ENCODE assay signal across 1 cellular context in genomic region chr2:33599175-33599942, GRCh38.
TF ChIP-seq lines count a peak whose summit lies in the region.

Gene FAM98A, minus strand, starts transcription at chr2:33599299. Its CDS starts 78 bp downstream, at chr2:33599221.

TF ChIP-seq in HepG2, 621 proteins besides CTCF, POLR2A, EP300 and RAD21 (continued from another document and continues in another):
- no peak for TF ChIP-seq PTBP1 (IDR thresholded peaks at IDR 0.05; ENCODE audit: low read depth, low read length, poor library complexity, severe bottlenecking)
- 0 out of 2 replicates have a peak, but pooled peaks have one; percentile 30 for TF ChIP-seq ZNF256 (CRISPR knock-in tag; conservative IDR thresholded peaks at IDR 0.05)
- TF ChIP-seq, protein P1, sequence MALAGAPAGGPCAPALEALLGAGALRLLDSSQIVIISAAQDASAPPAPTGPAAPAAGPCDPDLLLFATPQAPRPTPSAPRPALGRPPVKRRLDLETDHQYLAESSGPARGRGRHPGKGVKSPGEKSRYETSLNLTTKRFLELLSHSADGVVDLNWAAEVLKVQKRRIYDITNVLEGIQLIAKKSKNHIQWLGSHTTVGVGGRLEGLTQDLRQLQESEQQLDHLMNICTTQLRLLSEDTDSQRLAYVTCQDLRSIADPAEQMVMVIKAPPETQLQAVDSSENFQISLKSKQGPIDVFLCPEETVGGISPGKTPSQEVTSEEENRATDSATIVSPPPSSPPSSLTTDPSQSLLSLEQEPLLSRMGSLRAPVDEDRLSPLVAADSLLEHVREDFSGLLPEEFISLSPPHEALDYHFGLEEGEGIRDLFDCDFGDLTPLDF (CRISPR knock-in tag; IDR thresholded peaks at IDR 0.05), result peak; percentile 71
- TF ChIP-seq ATF5 (CRISPR knock-in tag; IDR thresholded peaks at IDR 0.05; ENCODE audit: low read depth), result no peak
- no peak for TF ChIP-seq NR2F1 (CRISPR knock-in tag; IDR thresholded peaks at IDR 0.05)
- no peak for TF ChIP-seq ZNF260 (CRISPR knock-in tag; IDR thresholded peaks at IDR 0.05; ENCODE audit: borderline replicate concordance, low read depth)
- no peak for TF ChIP-seq ZC3H4 (CRISPR knock-in tag; IDR thresholded peaks at IDR 0.05; ENCODE audit: borderline replicate concordance)
- TF ChIP-seq ZNF343 (CRISPR knock-in tag; IDR thresholded peaks at IDR 0.05), result no peak
- TF ChIP-seq ZNF484 (CRISPR knock-in tag; IDR thresholded peaks at IDR 0.05; ENCODE audit: borderline replicate concordance, low read depth), result no peak
- TF ChIP-seq SMAD9 (CRISPR knock-in tag; IDR thresholded peaks at IDR 0.05), result no peak
- TF ChIP-seq GLMP (CRISPR knock-in tag; IDR thresholded peaks at IDR 0.05; ENCODE audit: borderline replicate concordance), result no peak
- no peak for TF ChIP-seq NONO (IDR thresholded peaks at IDR 0.05)
- TF ChIP-seq NONO (CRISPR knock-in tag; conservative IDR thresholded peaks at IDR 0.05), result peak; percentile 87; the same call in 1 of the 2 replicates
- TF ChIP-seq, protein P2, sequence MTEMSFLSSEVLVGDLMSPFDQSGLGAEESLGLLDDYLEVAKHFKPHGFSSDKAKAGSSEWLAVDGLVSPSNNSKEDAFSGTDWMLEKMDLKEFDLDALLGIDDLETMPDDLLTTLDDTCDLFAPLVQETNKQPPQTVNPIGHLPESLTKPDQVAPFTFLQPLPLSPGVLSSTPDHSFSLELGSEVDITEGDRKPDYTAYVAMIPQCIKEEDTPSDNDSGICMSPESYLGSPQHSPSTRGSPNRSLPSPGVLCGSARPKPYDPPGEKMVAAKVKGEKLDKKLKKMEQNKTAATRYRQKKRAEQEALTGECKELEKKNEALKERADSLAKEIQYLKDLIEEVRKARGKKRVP (CRISPR knock-in tag; IDR thresholded peaks at IDR 0.05), result peak in 1 of 2 experiments; percentile 49; a peak in 2 of 4 replicates
- no peak for TF ChIP-seq ZSCAN30 (CRISPR knock-in tag; IDR thresholded peaks at IDR 0.05)
- no peak for TF ChIP-seq ADNP (CRISPR knock-in tag; IDR thresholded peaks at IDR 0.05)
- TF ChIP-seq ZNF468 (CRISPR knock-in tag; IDR thresholded peaks at IDR 0.05), result no peak
- TF ChIP-seq DR1 (CRISPR knock-in tag; IDR thresholded peaks at IDR 0.05), result peak; percentile 88
- no peak for TF ChIP-seq ZSCAN29 (CRISPR knock-in tag; conservative IDR thresholded peaks at IDR 0.05)
- TF ChIP-seq ZNF746 (CRISPR knock-in tag; IDR thresholded peaks at IDR 0.05), result no peak
- peak; percentile 43; the same call in 1 of the 2 replicates for TF ChIP-seq NFYC (CRISPR knock-in tag; IDR thresholded peaks at IDR 0.05)
- no peak; the same call in 1 of the 2 replicates for TF ChIP-seq ZSCAN22 (CRISPR knock-in tag; IDR thresholded peaks at IDR 0.05)
- no peak for TF ChIP-seq SUZ12 (IDR thresholded peaks at IDR 0.05; ENCODE audit: low read depth, low read length)
- no peak for TF ChIP-seq USF2 (IDR thresholded peaks at IDR 0.05; ENCODE audit: low read depth, low read length)
- no peak for TF ChIP-seq USF2 (CRISPR knock-in tag; IDR thresholded peaks at IDR 0.05; ENCODE audit: borderline replicate concordance)
- no peak for TF ChIP-seq ZNF644 (CRISPR knock-in tag; IDR thresholded peaks at IDR 0.05; ENCODE audit: low read depth)
- no peak for TF ChIP-seq NR2F2 (IDR thresholded peaks at IDR 0.05; ENCODE audit: borderline replicate concordance, low read depth)
- no peak for TF ChIP-seq CCAR2 (optimal IDR thresholded peaks at IDR 0.05; ENCODE audit: low read depth, low read length)
- 0 out of 2 replicates have a peak, but pooled peaks have one; percentile 26 for TF ChIP-seq KLF6 (CRISPR knock-in tag; IDR thresholded peaks at IDR 0.05)
- TF ChIP-seq HHEX (CRISPR knock-in tag; IDR thresholded peaks at IDR 0.05), result no peak
- 0 out of 2 replicates have a peak, but pooled peaks have one; percentile 44 for TF ChIP-seq KLF9 (CRISPR knock-in tag; IDR thresholded peaks at IDR 0.05; ENCODE audit: low read depth)
- peak; percentile 86 for TF ChIP-seq GATAD1 (CRISPR knock-in tag; IDR thresholded peaks at IDR 0.05)
- TF ChIP-seq ZNF563 (CRISPR knock-in tag; IDR thresholded peaks at IDR 0.05), result no peak; the same call in 1 of the 2 replicates
- no peak; the same call in 1 of the 2 replicates for TF ChIP-seq PPARG (CRISPR knock-in tag; conservative IDR thresholded peaks at IDR 0.05)
- TF ChIP-seq CHCHD3 (CRISPR knock-in tag; IDR thresholded peaks at IDR 0.05), result no peak
- TF ChIP-seq ZFP1 (CRISPR knock-in tag; IDR thresholded peaks at IDR 0.05), result peak; percentile 70
- TF ChIP-seq PAF1 (CRISPR knock-in tag; IDR thresholded peaks at IDR 0.05), result no peak
- no peak for TF ChIP-seq ZFP36 (IDR thresholded peaks at IDR 0.05; ENCODE audit: borderline replicate concordance, low read depth, low read length, partially characterized antibody)
- TF ChIP-seq FOXP1 (IDR thresholded peaks at IDR 0.05), result no peak
- no peak for TF ChIP-seq FOXP1 (CRISPR knock-in tag; IDR thresholded peaks at IDR 0.05)
- no peak for TF ChIP-seq PHB2 (IDR thresholded peaks at IDR 0.05; ENCODE audit: partially characterized antibody)
- peak; percentile 91; the same call in 1 of the 2 replicates for TF ChIP-seq SALL2 (CRISPR knock-in tag; IDR thresholded peaks at IDR 0.05)
- no peak for TF ChIP-seq ZNF75D (CRISPR knock-in tag; IDR thresholded peaks at IDR 0.05; ENCODE audit: borderline replicate concordance)
- peak; percentile 48; the same call in 1 of the 2 replicates for TF ChIP-seq ZSCAN20 (CRISPR knock-in tag; IDR thresholded peaks at IDR 0.05; ENCODE audit: borderline replicate concordance)
- no peak for TF ChIP-seq RELA (CRISPR knock-in tag; IDR thresholded peaks at IDR 0.05)
- TF ChIP-seq TFDP1 (CRISPR knock-in tag; IDR thresholded peaks at IDR 0.05; ENCODE audit: borderline replicate concordance), result peak; percentile 75
- TF ChIP-seq NCOR1 (IDR thresholded peaks at IDR 0.05; ENCODE audit: borderline replicate concordance, low read length), result no peak
- peak; percentile 34; the same call in 1 of the 2 replicates for TF ChIP-seq NR2C2 (CRISPR knock-in tag; IDR thresholded peaks at IDR 0.05; ENCODE audit: borderline replicate concordance)
- TF ChIP-seq PRMT3 (CRISPR knock-in tag; IDR thresholded peaks at IDR 0.05; ENCODE audit: borderline replicate concordance, low read depth), result no peak; the same call in 1 of the 2 replicates
- no peak for TF ChIP-seq RARG (CRISPR knock-in tag; IDR thresholded peaks at IDR 0.05; ENCODE audit: low read depth)
- TF ChIP-seq ZNF292 (CRISPR knock-in tag; IDR thresholded peaks at IDR 0.05; ENCODE audit: borderline replicate concordance, low read depth), result peak; percentile 72
- peak; percentile 81 for TF ChIP-seq SRSF1 (optimal IDR thresholded peaks at IDR 0.05; ENCODE audit: low read depth, low read length)
- no peak for TF ChIP-seq ZNF382 (CRISPR knock-in tag; IDR thresholded peaks at IDR 0.05; ENCODE audit: borderline replicate concordance)
- TF ChIP-seq KDM5A (IDR thresholded peaks at IDR 0.05; ENCODE audit: borderline replicate concordance, low read length), result no peak
- TF ChIP-seq ZNF510 (CRISPR knock-in tag; IDR thresholded peaks at IDR 0.05; ENCODE audit: low read depth), result no peak; the same call in 1 of the 2 replicates
- TF ChIP-seq BCL6 (CRISPR knock-in tag; IDR thresholded peaks at IDR 0.05), result peak; percentile 34; the same call in 1 of the 2 replicates
- TF ChIP-seq MEF2D (CRISPR knock-in tag; IDR thresholded peaks at IDR 0.05), result peak; percentile 73; the same call in 1 of the 2 replicates
- 0 out of 2 replicates have a peak, but pooled peaks have one; percentile 41 for TF ChIP-seq SNAPC5 (CRISPR knock-in tag; IDR thresholded peaks at IDR 0.05; ENCODE audit: borderline replicate concordance)
- peak; percentile 19; the same call in 1 of the 2 replicates for TF ChIP-seq ZNF629 (CRISPR knock-in tag; conservative IDR thresholded peaks at IDR 0.05)
- no peak for TF ChIP-seq HOXA7 (CRISPR knock-in tag; IDR thresholded peaks at IDR 0.05)
- TF ChIP-seq UBTF (CRISPR knock-in tag; IDR thresholded peaks at IDR 0.05), result peak; percentile 47
- TF ChIP-seq, protein P3, sequence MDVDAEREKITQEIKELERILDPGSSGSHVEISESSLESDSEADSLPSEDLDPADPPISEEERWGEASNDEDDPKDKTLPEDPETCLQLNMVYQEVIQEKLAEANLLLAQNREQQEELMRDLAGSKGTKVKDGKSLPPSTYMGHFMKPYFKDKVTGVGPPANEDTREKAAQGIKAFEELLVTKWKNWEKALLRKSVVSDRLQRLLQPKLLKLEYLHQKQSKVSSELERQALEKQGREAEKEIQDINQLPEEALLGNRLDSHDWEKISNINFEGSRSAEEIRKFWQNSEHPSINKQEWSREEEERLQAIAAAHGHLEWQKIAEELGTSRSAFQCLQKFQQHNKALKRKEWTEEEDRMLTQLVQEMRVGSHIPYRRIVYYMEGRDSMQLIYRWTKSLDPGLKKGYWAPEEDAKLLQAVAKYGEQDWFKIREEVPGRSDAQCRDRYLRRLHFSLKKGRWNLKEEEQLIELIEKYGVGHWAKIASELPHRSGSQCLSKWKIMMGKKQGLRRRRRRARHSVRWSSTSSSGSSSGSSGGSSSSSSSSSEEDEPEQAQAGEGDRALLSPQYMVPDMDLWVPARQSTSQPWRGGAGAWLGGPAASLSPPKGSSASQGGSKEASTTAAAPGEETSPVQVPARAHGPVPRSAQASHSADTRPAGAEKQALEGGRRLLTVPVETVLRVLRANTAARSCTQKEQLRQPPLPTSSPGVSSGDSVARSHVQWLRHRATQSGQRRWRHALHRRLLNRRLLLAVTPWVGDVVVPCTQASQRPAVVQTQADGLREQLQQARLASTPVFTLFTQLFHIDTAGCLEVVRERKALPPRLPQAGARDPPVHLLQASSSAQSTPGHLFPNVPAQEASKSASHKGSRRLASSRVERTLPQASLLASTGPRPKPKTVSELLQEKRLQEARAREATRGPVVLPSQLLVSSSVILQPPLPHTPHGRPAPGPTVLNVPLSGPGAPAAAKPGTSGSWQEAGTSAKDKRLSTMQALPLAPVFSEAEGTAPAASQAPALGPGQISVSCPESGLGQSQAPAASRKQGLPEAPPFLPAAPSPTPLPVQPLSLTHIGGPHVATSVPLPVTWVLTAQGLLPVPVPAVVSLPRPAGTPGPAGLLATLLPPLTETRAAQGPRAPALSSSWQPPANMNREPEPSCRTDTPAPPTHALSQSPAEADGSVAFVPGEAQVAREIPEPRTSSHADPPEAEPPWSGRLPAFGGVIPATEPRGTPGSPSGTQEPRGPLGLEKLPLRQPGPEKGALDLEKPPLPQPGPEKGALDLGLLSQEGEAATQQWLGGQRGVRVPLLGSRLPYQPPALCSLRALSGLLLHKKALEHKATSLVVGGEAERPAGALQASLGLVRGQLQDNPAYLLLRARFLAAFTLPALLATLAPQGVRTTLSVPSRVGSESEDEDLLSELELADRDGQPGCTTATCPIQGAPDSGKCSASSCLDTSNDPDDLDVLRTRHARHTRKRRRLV (CRISPR knock-in tag; IDR thresholded peaks at IDR 0.05), result peak; percentile 81; the same call in 1 of the 2 replicates
- peak; percentile 54; the same call in 1 of the 2 replicates for TF ChIP-seq TGIF2 (CRISPR knock-in tag; IDR thresholded peaks at IDR 0.05)
